Comparison of ENCODE assay signal across 1 cellular context in genomic region chr7:34761627-34762026, GRCh38.
TF ChIP-seq lines count a peak whose summit lies in the region.

No MANE protein-coding gene starts in this region.

TF ChIP-seq in K562, 482 proteins besides CTCF, POLR2A, EP300 and RAD21 (continued from another document):
- TF ChIP-seq CHD7 (IDR thresholded peaks at IDR 0.05; ENCODE audit: low read depth, low read length) (no peak), SNRNP70 (optimal IDR thresholded peaks at IDR 0.05; ENCODE audit: low read depth, low read length) (no peak), SREBF1 (IDR thresholded peaks at IDR 0.05; ENCODE audit: borderline replicate concordance, low read depth, low read length) (no peak), ZNF280B (CRISPR knock-in tag; IDR thresholded peaks at IDR 0.05) (no peak), NKRF (IDR thresholded peaks at IDR 0.05; ENCODE audit: borderline replicate concordance) (no peak), CHAMP1 (IDR thresholded peaks at IDR 0.05) (no peak)
